Comparison of ENCODE assay signal across 12 cellular contexts in genomic region chr12:124686885-124687694, GRCh38.
DNase-seq lines count a peak whose midpoint lies in the region; ATAC-seq and TF ChIP-seq lines count a peak whose summit lies in the region.
"Had no signal": no experiment of that assay in that cellular context is flagged by ENCODE, and none has a peak within 500 bp of the region (broad histone marks: within the 10 kb centered on the region; RNA-seq: fewer than 3 reads in every experiment).

No MANE protein-coding gene starts in this region.

- H2BK5ac ChIP-seq in mesenchymal stem cell (ENCODE audit: low read depth, low read length, poor library complexity, severe bottlenecking), result peak overlapping the region; percentile 33

- no peak overlapping the region for H3K4me2 ChIP-seq in mesenchymal stem cell (ENCODE audit: low read length, poor library complexity, severe bottlenecking)

- H3K14ac ChIP-seq in mesenchymal stem cell (ENCODE audit: low read length in 2 of 2), result peak overlapping the region in 1 of 2 experiments; percentile 53

- peak overlapping the region; percentile 94 for H2AK5ac ChIP-seq in mesenchymal stem cell (ENCODE audit: low read length, severe bottlenecking)

- no peak for TF ChIP-seq CTCF in thoracic aorta (IDR thresholded peaks at IDR 0.05)

- H2AFZ ChIP-seq in mesenchymal stem cell (ENCODE audit: low read depth, low read length), result peak overlapping the region; percentile 47
- H2AFZ ChIP-seq: GM23248, parathyroid adenoma had no signal

- peak overlapping the region; percentile 2 for H3K9ac ChIP-seq in mesenchymal stem cell (ENCODE audit: low read length)
- H3K9ac ChIP-seq: parathyroid adenoma had no signal

- H3K18ac ChIP-seq in mesenchymal stem cell (ENCODE audit: low read depth in 1 of 2, low read length in 2 of 2), result peak overlapping the region; percentile 73 to 86

- no peak for DNase-seq in activated T-cell treated with anti-CD3 and anti-CD28 coated beads, Interleukin-2, amount 50 U/mL, for 4 hours
- no peak for DNase-seq in activated T-cell treated with anti-CD3 and anti-CD28 coated beads, Interleukin-2, amount 50 U/mL, for 48 hours
- no peak for DNase-seq in activated naive CD8-positive, alpha-beta T cell treated with anti-CD3 and anti-CD28 coated beads, Interleukin-2, amount 50 U/mL, for 24 hours
- DNase-seq in mesenchymal stem cell, result no peak
- DNase-seq in thoracic aorta (ENCODE audit: low spot score), result no peak
- DNase-seq in DMS53 treated with DMSO at 0.1 percent for 48 hours (lab: John Stamatoyannopoulos, UW; ENCODE audit: unreplicated experiment), result no peak
- DNase-seq: activated CD4-positive, alpha-beta T cell treated with anti-CD3 and anti-CD28 coated beads, Interleukin-2, amount 50 U/mL, for 1 hour had no signal

- WGBS in mesenchymal stem cell, result 62% methylated on average over 9 of the region's 10 CpGs

- peak in 1 of 2 donors; percentile 8 for ATAC-seq in activated T-cell treated with anti-CD3 and anti-CD28 coated beads, Interleukin-2, amount 50 U/mL, for 4 hours
- ATAC-seq in activated naive CD8-positive, alpha-beta T cell treated with anti-CD3 and anti-CD28 coated beads, Interleukin-2, amount 50 U/mL, for 24 hours, result no peak
- no peak for ATAC-seq in thoracic aorta (ENCODE audit: insufficient number of reproducible peaks, low FRiP score, low read depth)
- no peak for ATAC-seq in HG03280 (IDR thresholded peaks at IDR 0.05; ENCODE audit: unreplicated experiment)
- ATAC-seq in HG03175 (IDR thresholded peaks at IDR 0.05; ENCODE audit: unreplicated experiment), result no peak
- ATAC-seq: esophagus mucosa had no signal

- peak overlapping the region; percentile 87 for H4K91ac ChIP-seq in mesenchymal stem cell (ENCODE audit: low read length)

- H3K36me3 ChIP-seq in mesenchymal stem cell (ENCODE audit: control insufficient read depth in 1 of 2, insufficient read depth in 2 of 2, low read depth in 1 of 2, low read length in 2 of 2), result no peaks in the 10 kb centered on the region
- no peaks in the 10 kb centered on the region for H3K36me3 ChIP-seq in thoracic aorta

- peak overlapping the region; percentile 41 for H3K4me3 Mint-ChIP-seq in activated T-cell treated with anti-CD3 and anti-CD28 coated beads, Interleukin-2, amount 50 U/mL, for 4 hours
- H3K4me3 Mint-ChIP-seq in activated naive CD8-positive, alpha-beta T cell treated with anti-CD3 and anti-CD28 coated beads, Interleukin-2, amount 50 U/mL, for 24 hours, result no peak overlapping the region

- no peak overlapping the region for H3K4me3 ChIP-seq in mesenchymal stem cell (ENCODE audit: insufficient read depth in 1 of 2, low read depth in 1 of 2, low read length in 2 of 2)
- H3K4me3 ChIP-seq in thoracic aorta, result no peak overlapping the region

- H3K4me1 Mint-ChIP-seq in activated T-cell treated with anti-CD3 and anti-CD28 coated beads, Interleukin-2, amount 50 U/mL, for 4 hours (ENCODE audit: low read depth), result peaks cover 19% of the 10 kb centered on the region
- H3K4me1 Mint-ChIP-seq in activated naive CD8-positive, alpha-beta T cell treated with anti-CD3 and anti-CD28 coated beads, Interleukin-2, amount 50 U/mL, for 24 hours, result peaks cover 50% of the 10 kb centered on the region

- H2BK12ac ChIP-seq in mesenchymal stem cell (ENCODE audit: low read length in 2 of 2), result peak overlapping the region; percentile 94 to 98

- H3K36me3 Mint-ChIP-seq in activated T-cell treated with anti-CD3 and anti-CD28 coated beads, Interleukin-2, amount 50 U/mL, for 4 hours (ENCODE audit: insufficient read depth), result peaks cover under 1% of the 10 kb centered on the region
- H3K36me3 Mint-ChIP-seq in activated naive CD8-positive, alpha-beta T cell treated with anti-CD3 and anti-CD28 coated beads, Interleukin-2, amount 50 U/mL, for 24 hours (ENCODE audit: low read depth), result no peaks in the 10 kb centered on the region

- peak overlapping the region; percentile 44 for H2BK15ac ChIP-seq in mesenchymal stem cell (ENCODE audit: low read depth, poor library complexity, severe bottlenecking)

- H3K27me3 ChIP-seq in mesenchymal stem cell (ENCODE audit: control insufficient read depth in 1 of 2, insufficient read depth in 1 of 2, low read length in 2 of 2), result no peaks in the 10 kb centered on the region
- H3K27me3 ChIP-seq in thoracic aorta (replicated peaks; ENCODE audit: insufficient read depth), result no peaks in the 10 kb centered on the region

- peak overlapping the region; percentile 6 for H3K27ac Mint-ChIP-seq in activated naive CD8-positive, alpha-beta T cell treated with anti-CD3 and anti-CD28 coated beads, Interleukin-2, amount 50 U/mL, for 24 hours

- H3K4ac ChIP-seq in mesenchymal stem cell (ENCODE audit: low read depth in 1 of 2, low read length in 2 of 2), result peak overlapping the region; percentile 62 to 88

- peak overlapping the region; percentile 94 for H4K8ac ChIP-seq in mesenchymal stem cell (ENCODE audit: low read length)

- H3K27ac ChIP-seq in mesenchymal stem cell (ENCODE audit: low read length, poor library complexity, severe bottlenecking) (peak overlapping the region; percentile 96), thoracic aorta (peak overlapping the region; percentile 34 to 85)
- H3K27ac ChIP-seq: parathyroid adenoma had no signal

- no peaks in the 10 kb centered on the region for H3K27me3 Mint-ChIP-seq in activated T-cell treated with anti-CD3 and anti-CD28 coated beads, Interleukin-2, amount 50 U/mL, for 4 hours (ENCODE audit: low read depth)
- peaks cover 8% of the 10 kb centered on the region for H3K27me3 Mint-ChIP-seq in activated naive CD8-positive, alpha-beta T cell treated with anti-CD3 and anti-CD28 coated beads, Interleukin-2, amount 50 U/mL, for 24 hours

- H3K23ac ChIP-seq in mesenchymal stem cell (ENCODE audit: low read length in 2 of 2), result no peak overlapping the region

- H3K9me3 Mint-ChIP-seq in activated T-cell treated with anti-CD3 and anti-CD28 coated beads, Interleukin-2, amount 50 U/mL, for 4 hours, result no peaks in the 10 kb centered on the region
- H3K9me3 Mint-ChIP-seq in activated naive CD8-positive, alpha-beta T cell treated with anti-CD3 and anti-CD28 coated beads, Interleukin-2, amount 50 U/mL, for 24 hours, result no peaks in the 10 kb centered on the region

- peak overlapping the region; percentile 74 for H2BK120ac ChIP-seq in mesenchymal stem cell (ENCODE audit: low read depth, low read length)

- H3K9me3 ChIP-seq in mesenchymal stem cell (ENCODE audit: control insufficient read depth, low read length) (peaks cover 7% of the 10 kb centered on the region), thoracic aorta (no peaks in the 10 kb centered on the region)

- H3K79me1 ChIP-seq in mesenchymal stem cell (replicated peaks; ENCODE audit: low read length, poor library complexity, severe bottlenecking), result no peaks in the 10 kb centered on the region

- H3K4me1 ChIP-seq in mesenchymal stem cell (ENCODE audit: control insufficient read depth, insufficient read depth, low read depth, low read length) (peaks cover 35% of the 10 kb centered on the region), thoracic aorta (ENCODE audit: control insufficient read depth in 1 of 2, low read depth in 2 of 2) (peaks cover 26 to 59% of the 10 kb centered on the region in 2 donors)
